13 cellular contexts compared by ENCODE assay signal in genomic region chr18:9133225-9133624, GRCh38. TPM values are rescaled to one million over a fixed set of nuclear protein-coding genes. Genes with fewer than 3 reads are reported as not detected.
DNase-seq lines count a peak whose midpoint lies in the region; ATAC-seq and TF ChIP-seq lines count a peak whose summit lies in the region.
"Had no signal": no experiment of that assay in that cellular context is flagged by ENCODE, and none has a peak within 500 bp of the region (broad histone marks: within the 10 kb centered on the region; RNA-seq: fewer than 3 reads in every experiment).

No MANE protein-coding gene starts in this region.

- H3K4me1 Mint-ChIP-seq in activated CD4-positive, alpha-beta memory T cell treated with anti-CD3 and anti-CD28 coated beads for 36 hours (ENCODE audit: low read depth), result peaks cover 37% of the 10 kb centered on the region
- H3K4me1 Mint-ChIP-seq in activated CD4-positive, alpha-beta memory T cell treated with anti-CD3 and anti-CD28 coated beads, Interleukin-2, amount 10 ng/mL, durations not matched to agents 7 days and 5 days, result peaks cover 47% of the 10 kb centered on the region

- 90 to 97% (median 92%) methylated on average over 2 of the region's 2 CpGs for WGBS in psoas muscle, 3 donors

- H3K36me3 Mint-ChIP-seq in activated CD4-positive, alpha-beta memory T cell treated with anti-CD3 and anti-CD28 coated beads for 36 hours, result peaks cover 62% of the 10 kb centered on the region
- peaks cover 60% of the 10 kb centered on the region for H3K36me3 Mint-ChIP-seq in activated CD4-positive, alpha-beta memory T cell treated with anti-CD3 and anti-CD28 coated beads, Interleukin-2, amount 10 ng/mL, durations not matched to agents 7 days and 5 days (ENCODE audit: low read depth)

- ATAC-seq in psoas muscle (no peak), GM21825 (IDR thresholded peaks at IDR 0.05; ENCODE audit: unreplicated experiment) (no peak)
- ATAC-seq: left colon had no signal

- H3K4me3 Mint-ChIP-seq in activated CD4-positive, alpha-beta memory T cell treated with anti-CD3 and anti-CD28 coated beads for 36 hours, result no peak overlapping the region
- no peak overlapping the region for H3K4me3 Mint-ChIP-seq in activated CD4-positive, alpha-beta memory T cell treated with anti-CD3 and anti-CD28 coated beads, Interleukin-2, amount 10 ng/mL, durations not matched to agents 7 days and 5 days

- peak overlapping the region; percentile 57 for H3K4me2 ChIP-seq in PC-9

- BruUV-seq in PC-9 (replicated peaks; lab: Mats Ljungman, UMichigan), result no TSS peak

- H3K27me3 Mint-ChIP-seq in activated CD4-positive, alpha-beta memory T cell treated with anti-CD3 and anti-CD28 coated beads for 36 hours, result no peaks in the 10 kb centered on the region
- no peaks in the 10 kb centered on the region for H3K27me3 Mint-ChIP-seq in activated CD4-positive, alpha-beta memory T cell treated with anti-CD3 and anti-CD28 coated beads, Interleukin-2, amount 10 ng/mL, durations not matched to agents 7 days and 5 days

- peak overlapping the region; percentile 64 for H3K27ac Mint-ChIP-seq in activated CD4-positive, alpha-beta memory T cell treated with anti-CD3 and anti-CD28 coated beads for 36 hours
- no peak overlapping the region for H3K27ac Mint-ChIP-seq in activated CD4-positive, alpha-beta memory T cell treated with anti-CD3 and anti-CD28 coated beads, Interleukin-2, amount 10 ng/mL, durations not matched to agents 7 days and 5 days

- peaks cover 38% of the 10 kb centered on the region for H3K4me1 ChIP-seq in PC-9 (replicated peaks; ENCODE audit: insufficient read depth)
- peaks cover 38% of the 10 kb centered on the region for H3K4me1 ChIP-seq in psoas muscle

- peaks cover 25% of the 10 kb centered on the region for H3K79me2 ChIP-seq in PC-9 (ENCODE audit: low read depth)

- peaks cover 31% of the 10 kb centered on the region for H3K36me3 ChIP-seq in PC-9 (ENCODE audit: low read depth)
- H3K36me3 ChIP-seq in psoas muscle (ENCODE audit: insufficient read depth in 1 of 2, low read depth in 1 of 2), result peaks cover 3 to 66% of the 10 kb centered on the region in 2 donors

- peak overlapping the region; percentile 66 for H3K27ac ChIP-seq in PC-9
- H3K27ac ChIP-seq in psoas muscle, result peak overlapping the region; percentile 99

- H4K20me1 ChIP-seq in PC-9 (ENCODE audit: insufficient read depth), result peaks cover 18% of the 10 kb centered on the region; the same call in 1 of the 2 replicates

- TF ChIP-seq CTCF in PC-9 (conservative IDR thresholded peaks at IDR 0.05) (no peak), epithelial cell of esophagus (IDR thresholded peaks at IDR 0.05; ENCODE audit: insufficient read depth, low read depth, low read length, missing control alignments) (no peak), psoas muscle (IDR thresholded peaks at IDR 0.05) (no peak)

- H3K27me3 ChIP-seq in PC-9 (ENCODE audit: insufficient read depth, low read depth) (no peaks in the 10 kb centered on the region), psoas muscle (ENCODE audit: insufficient read depth in 3 of 3, low read length in 2 of 3) (no peaks in the 10 kb centered on the region)

- DNase-seq in activated CD4-positive, alpha-beta memory T cell treated with anti-CD3 and anti-CD28 coated beads for 36 hours, result no peak
- DNase-seq in activated CD4-positive, alpha-beta memory T cell treated with anti-CD3 and anti-CD28 coated beads, Interleukin-2, amount 10 ng/mL, durations not matched to agents 7 days and 5 days, result no peak
- peak; percentile 28 to 78 for DNase-seq in PC-9
- peak; percentile 75 for DNase-seq in epithelial cell of esophagus (ENCODE audit: low read depth)
- no peak for DNase-seq in psoas muscle
- no peak for DNase-seq in NCI-H187 treated with DMSO at 0.1 percent for 48 hours (lab: John Stamatoyannopoulos, UW)
- no peak for DNase-seq in NCI-H1105 (lab: John Stamatoyannopoulos, UW)
- DNase-seq: effector CD4-positive, alpha-beta T cell; left colon; nucleus accumbens; OCI-M1; T-helper 9 cell had no signal

- peaks cover 54% of the 10 kb centered on the region for H3F3A ChIP-seq in PC-9 (ENCODE audit: insufficient read depth, low read depth)

- CTCF ChIA-PET in activated CD4-positive, alpha-beta memory T cell treated with anti-CD3 and anti-CD28 coated beads for 36 hours (lab: Charles Lee), result no interaction called here
- CTCF ChIA-PET in activated CD4-positive, alpha-beta memory T cell treated with anti-CD3 and anti-CD28 coated beads, Interleukin-2, amount 10 ng/mL, durations not matched to agents 7 days and 5 days (lab: Charles Lee), result no interaction called here
- CTCF ChIA-PET in PC-9 (lab: Charles Lee), result no interaction called here

- H3K9me3 ChIP-seq in PC-9 (ENCODE audit: insufficient read depth, low read depth) (no peaks in the 10 kb centered on the region), psoas muscle (no peaks in the 10 kb centered on the region)

- H2AFZ ChIP-seq in PC-9, result no peak overlapping the region

- intact Hi-C loops in activated CD4-positive, alpha-beta memory T cell treated with anti-CD3 and anti-CD28 coated beads for 36 hours (cut with micrococcal nuclease), result loop anchor here (10.0 kb wide), 1 partner anchor 782 kb away; the partner anchor contains the start of gene VAPA
- intact Hi-C loops in PC-9 (cut with micrococcal nuclease; ENCODE audit: unreplicated experiment) (loop anchor here (10.0 kb wide), 1 partner anchor 552 kb away; no protein-coding TSS in a partner anchor), psoas muscle (cut with DNase I) (no loop called here)

- no peaks in the 10 kb centered on the region for H3K9me3 Mint-ChIP-seq in activated CD4-positive, alpha-beta memory T cell treated with anti-CD3 and anti-CD28 coated beads for 36 hours
- H3K9me3 Mint-ChIP-seq in activated CD4-positive, alpha-beta memory T cell treated with anti-CD3 and anti-CD28 coated beads, Interleukin-2, amount 10 ng/mL, durations not matched to agents 7 days and 5 days, result no peaks in the 10 kb centered on the region

- POLR2A ChIA-PET in activated CD4-positive, alpha-beta memory T cell treated with anti-CD3 and anti-CD28 coated beads for 36 hours (lab: Charles Lee), result no interaction called here
- POLR2A ChIA-PET in activated CD4-positive, alpha-beta memory T cell treated with anti-CD3 and anti-CD28 coated beads, Interleukin-2, amount 10 ng/mL, durations not matched to agents 7 days and 5 days (lab: Charles Lee), result interaction anchor here (12.4 to 20.9 kb wide), 2 partner anchors 20 to 29 kb away, joined by 460 to 524 read pairs; partner anchors contain the start of gene NDUFV2
- POLR2A ChIA-PET in PC-9 (lab: Charles Lee; ENCODE audit: unreplicated experiment), result no interaction called here

- H3K9me2 ChIP-seq in PC-9 (ENCODE audit: insufficient read depth), result no peaks in the 10 kb centered on the region

- H3K4me3 ChIP-seq in PC-9 (no peak overlapping the region), epithelial cell of esophagus (ENCODE audit: low read length) (no peak overlapping the region), psoas muscle (no peak overlapping the region)

RNA-seq across cellular contexts. Expression of gene ANKRD12, which starts 3.4 kb away (rescaled TPM):
- total RNA-seq in activated CD4-positive, alpha-beta memory T cell treated with anti-CD3 and anti-CD28 coated beads for 36 hours, result 10 to 100 TPM; 77.8 to 83.9 TPM
- total RNA-seq in activated CD4-positive, alpha-beta memory T cell treated with anti-CD3 and anti-CD28 coated beads, Interleukin-2, amount 10 ng/mL, durations not matched to agents 7 days and 5 days, result 100 to 1,000 TPM; 103 to 111 TPM
- total RNA-seq in PC-9 (2021), result 26.9 and 31.6 TPM in 2 replicates
- total RNA-seq in psoas muscle, result 10 to 100 TPM; 36.7 to 49.0 (median 44.4) TPM
- 10 to 100 TPM in 1 of 3 donors, 1 to 10 TPM in 2; 5.7 to 12.0 (median 5.9) TPM for polyA plus RNA-seq in psoas muscle

RNA-seq across cellular contexts. Expression of gene NDUFV2, which starts 30.7 kb away (rescaled TPM):
- total RNA-seq in activated CD4-positive, alpha-beta memory T cell treated with anti-CD3 and anti-CD28 coated beads for 36 hours, result 100 to 1,000 TPM; 535 to 552 TPM
- total RNA-seq in activated CD4-positive, alpha-beta memory T cell treated with anti-CD3 and anti-CD28 coated beads, Interleukin-2, amount 10 ng/mL, durations not matched to agents 7 days and 5 days, result 100 to 1,000 TPM; 288 to 295 TPM
- total RNA-seq in PC-9 (2021) (182 and 215 TPM in 2 replicates), psoas muscle (100 to 1,000 TPM; 312 to 467 (median 328) TPM)
- polyA plus RNA-seq in psoas muscle, result 100 to 1,000 TPM; 451 to 565 (median 547) TPM

Comparison
In these comparisons a context has a peak if more than half of its experiments do, and no peak if none do; other contexts are left out.
1. DNase-seq: peak in PC-9 (2 of 2) and epithelial cell of esophagus (single experiment); none in activated CD4-positive, alpha-beta memory T cell treated with anti-CD3 and anti-CD28 coated beads for 36 hours (single experiment), activated CD4-positive, alpha-beta memory T cell treated with anti-CD3 and anti-CD28 coated beads, Interleukin-2, amount 10 ng/mL, durations not matched to agents 7 days and 5 days (single experiment), psoas muscle (0 of 2), NCI-H187 treated with DMSO at 0.1 percent for 48 hours (single experiment) and NCI-H1105 (single experiment).
2. intact Hi-C loops: an anchor here in activated CD4-positive, alpha-beta memory T cell treated with anti-CD3 and anti-CD28 coated beads for 36 hours (10.0 kb wide) and PC-9 (10.0 kb wide); none called in psoas muscle.